In genomic region chr4:73080789-73081188, GRCh38 we compare ENCODE assay signal across 15 cellular contexts. TPM values are rescaled to one million over a fixed set of nuclear protein-coding genes. Genes with fewer than 3 reads are reported as not detected.
A peak's percentile ranks its signal among the peaks of the same experiment; 100 is the strongest.
DNase-seq lines count a peak whose midpoint lies in the region; ATAC-seq and TF ChIP-seq lines count a peak whose summit lies in the region.
"Had no signal": no experiment of that assay in that cellular context is flagged by ENCODE, and none has a peak within 500 bp of the region (broad histone marks: within the 10 kb centered on the region; RNA-seq: fewer than 3 reads in every experiment).

No MANE protein-coding gene starts in this region.

- H3K27me3 ChIP-seq in CD4-positive, alpha-beta T cell (ENCODE audit: control insufficient read depth, insufficient read depth, low read length) = no peaks in the 10 kb centered on the region
- no peaks in the 10 kb centered on the region for H3K27me3 ChIP-seq in mesenchymal stem cell (ENCODE audit: control insufficient read depth in 1 of 2, insufficient read depth in 1 of 2, low read length in 2 of 2)
- H3K27me3 ChIP-seq: colonic mucosa, esophagus squamous epithelium, sigmoid colon had no signal

- H2BK15ac ChIP-seq in mesenchymal stem cell (ENCODE audit: low read depth, poor library complexity, severe bottlenecking) = no peak overlapping the region

- H4K8ac ChIP-seq in mesenchymal stem cell (ENCODE audit: low read length) = peak overlapping the region; percentile 28

- no peak overlapping the region for H2BK12ac ChIP-seq in mesenchymal stem cell (ENCODE audit: low read length in 2 of 2)

- H3K9ac ChIP-seq in mesenchymal stem cell (ENCODE audit: low read length) = peak overlapping the region; percentile 7

- H3K23ac ChIP-seq in mesenchymal stem cell (ENCODE audit: low read length in 2 of 2) = no peak overlapping the region

- no peak overlapping the region for H2BK120ac ChIP-seq in mesenchymal stem cell (ENCODE audit: low read depth, low read length)

- peaks cover 12% of the 10 kb centered on the region for H3K4me1 Mint-ChIP-seq in CD4-positive, alpha-beta T cell (ENCODE audit: low read depth)
- H3K4me1 Mint-ChIP-seq in activated T-helper 2 cell treated with anti-CD3 and anti-CD28 coated beads, Interferon-gamma antibody, Interleukin-2, Interleukin-4, amounts not matched to agents 10 μg/mL and 5 μg/mL and 100 μg/mL, durations not matched to agents 14 hours and 24 hours and 36 hours (ENCODE audit: low read depth) = peaks cover 11% of the 10 kb centered on the region
- H3K4me1 Mint-ChIP-seq: neural crest cell had no signal

- no peaks in the 10 kb centered on the region for H3K27me3 Mint-ChIP-seq in CD4-positive, alpha-beta T cell
- H3K27me3 Mint-ChIP-seq in activated T-helper 2 cell treated with anti-CD3 and anti-CD28 coated beads, Interferon-gamma antibody, Interleukin-2, Interleukin-4, amounts not matched to agents 10 μg/mL and 5 μg/mL and 100 μg/mL, durations not matched to agents 14 hours and 24 hours and 36 hours (ENCODE audit: low read depth) = no peaks in the 10 kb centered on the region
- H3K27me3 Mint-ChIP-seq: stimulated activated naive CD8-positive, alpha-beta T cell treated with anti-CD3 and anti-CD28 coated beads, Interleukin-15, amount 100 ng/mL, for 72 hours had no signal

- CTCF ChIA-PET in CD4-positive, alpha-beta T cell (lab: Charles Lee) = interaction anchor here (0.9 kb wide), 1 partner anchor 28 kb away, joined by 3 read pairs; no protein-coding TSS in a partner anchor

- H3K4me2 ChIP-seq in mesenchymal stem cell (ENCODE audit: low read length, poor library complexity, severe bottlenecking) = no peak overlapping the region

- peak overlapping the region; percentile 50 for H3K27ac Mint-ChIP-seq in CD4-positive, alpha-beta T cell
- peak overlapping the region; percentile 49 for H3K27ac Mint-ChIP-seq in activated T-helper 2 cell treated with anti-CD3 and anti-CD28 coated beads, Interferon-gamma antibody, Interleukin-2, Interleukin-4, amounts not matched to agents 10 μg/mL and 5 μg/mL and 100 μg/mL, durations not matched to agents 14 hours and 24 hours and 36 hours

- no peak overlapping the region for H2BK5ac ChIP-seq in mesenchymal stem cell (ENCODE audit: low read depth, low read length, poor library complexity, severe bottlenecking)

- H3K36me3 ChIP-seq in mesenchymal stem cell (ENCODE audit: control insufficient read depth in 1 of 2, insufficient read depth in 2 of 2, low read depth in 1 of 2, low read length in 2 of 2) = peaks cover 20 to 83% of the 10 kb centered on the region in 2 experiments

- no peak overlapping the region for H3K27ac ChIP-seq in CD4-positive, alpha-beta T cell (ENCODE audit: low read depth, low read length)
- no peak overlapping the region for H3K27ac ChIP-seq in mesenchymal stem cell (ENCODE audit: low read length, poor library complexity, severe bottlenecking)
- H3K27ac ChIP-seq: colonic mucosa, esophagus squamous epithelium, sigmoid colon had no signal

- no peak overlapping the region for H2AK5ac ChIP-seq in mesenchymal stem cell (ENCODE audit: low read length, severe bottlenecking)

- no peak overlapping the region for H3K18ac ChIP-seq in mesenchymal stem cell (ENCODE audit: low read depth in 1 of 2, low read length in 2 of 2)

- POLR2A ChIA-PET in CD4-positive, alpha-beta T cell (lab: Charles Lee) = interaction anchor here (1.3 kb wide), 1 partner anchor 11 kb away, joined by 4 read pairs; no protein-coding TSS in a partner anchor

- TF ChIP-seq CTCF in CD4-positive, alpha-beta T cell (IDR thresholded peaks at IDR 0.05) = no peak

- ATAC-seq in CD4-positive, alpha-beta T cell (ENCODE audit: poor library complexity) = no peak
- peak; percentile 85 for ATAC-seq in GM19351 (IDR thresholded peaks at IDR 0.05; ENCODE audit: unreplicated experiment)
- ATAC-seq in HG03571 (IDR thresholded peaks at IDR 0.05; ENCODE audit: unreplicated experiment) = no peak
- ATAC-seq in HG02981 (IDR thresholded peaks at IDR 0.05; ENCODE audit: unreplicated experiment) = no peak
- ATAC-seq in GM21528 (IDR thresholded peaks at IDR 0.05; ENCODE audit: low FRiP score, unreplicated experiment) = no peak
- ATAC-seq: stimulated activated naive CD8-positive, alpha-beta T cell treated with anti-CD3 and anti-CD28 coated beads, Interleukin-15, amount 100 ng/mL, for 72 hours had no signal

- H3K9me3 ChIP-seq in CD4-positive, alpha-beta T cell (ENCODE audit: control insufficient read depth, low read length) = no peaks in the 10 kb centered on the region
- H3K9me3 ChIP-seq in mesenchymal stem cell (ENCODE audit: control insufficient read depth, low read length) = no peaks in the 10 kb centered on the region
- H3K9me3 ChIP-seq: colonic mucosa, esophagus squamous epithelium, sigmoid colon had no signal

- WGBS in mesenchymal stem cell = 92% methylated on average over 3 of the region's 3 CpGs

- H3K4ac ChIP-seq in mesenchymal stem cell (ENCODE audit: low read depth in 1 of 2, low read length in 2 of 2) = no peak overlapping the region

- no peak for DNase-seq in CD4-positive, alpha-beta T cell
- DNase-seq in activated T-helper 2 cell treated with anti-CD3 and anti-CD28 coated beads, Interferon-gamma antibody, Interleukin-2, Interleukin-4, amounts not matched to agents 10 μg/mL and 5 μg/mL and 100 μg/mL, durations not matched to agents 14 hours and 24 hours and 36 hours (ENCODE audit: low spot score) = no peak
- DNase-seq in mesenchymal stem cell = no peak
- DNase-seq: colonic mucosa; esophagus squamous epithelium; H7; MM.1S; NCI-H2081 treated with DMSO at 0.1 percent for 48 hours; sigmoid colon; stimulated activated naive CD8-positive, alpha-beta T cell treated with anti-CD3 and anti-CD28 coated beads, Interleukin-15, amount 100 ng/mL, for 72 hours had no signal

- H4K91ac ChIP-seq in mesenchymal stem cell (ENCODE audit: low read length) = no peak overlapping the region

- no peaks in the 10 kb centered on the region for H3K4me1 ChIP-seq in mesenchymal stem cell (ENCODE audit: control insufficient read depth, insufficient read depth, low read depth, low read length)
- H3K4me1 ChIP-seq: colonic mucosa, sigmoid colon had no signal

- no peak overlapping the region for H3K14ac ChIP-seq in mesenchymal stem cell (ENCODE audit: low read length in 2 of 2)

- peaks cover 19% of the 10 kb centered on the region for H3K79me1 ChIP-seq in mesenchymal stem cell (replicated peaks; ENCODE audit: low read length, poor library complexity, severe bottlenecking)

- intact Hi-C loops in CD4-positive, alpha-beta T cell (cut with DNase I, micrococcal nuclease) = no loop called here
- intact Hi-C loops in activated T-helper 2 cell treated with anti-CD3 and anti-CD28 coated beads, Interferon-gamma antibody, Interleukin-2, Interleukin-4, amounts not matched to agents 10 μg/mL and 5 μg/mL and 100 μg/mL, durations not matched to agents 14 hours and 24 hours and 36 hours (cut with micrococcal nuclease) = no loop called here

- no peak overlapping the region for H3K4me3 Mint-ChIP-seq in CD4-positive, alpha-beta T cell
- H3K4me3 Mint-ChIP-seq in activated T-helper 2 cell treated with anti-CD3 and anti-CD28 coated beads, Interferon-gamma antibody, Interleukin-2, Interleukin-4, amounts not matched to agents 10 μg/mL and 5 μg/mL and 100 μg/mL, durations not matched to agents 14 hours and 24 hours and 36 hours (ENCODE audit: low read depth) = no peak overlapping the region
- H3K4me3 Mint-ChIP-seq: neural crest cell; stimulated activated naive CD8-positive, alpha-beta T cell treated with anti-CD3 and anti-CD28 coated beads, Interleukin-15, amount 100 ng/mL, for 72 hours had no signal

- no peak overlapping the region for H2AFZ ChIP-seq in mesenchymal stem cell (ENCODE audit: low read depth, low read length)

- no peak overlapping the region for H3K4me3 ChIP-seq in mesenchymal stem cell (ENCODE audit: insufficient read depth in 1 of 2, low read depth in 1 of 2, low read length in 2 of 2)
- H3K4me3 ChIP-seq: colonic mucosa, esophagus squamous epithelium, sigmoid colon had no signal

- no peaks in the 10 kb centered on the region for H3K9me3 Mint-ChIP-seq in CD4-positive, alpha-beta T cell
- H3K9me3 Mint-ChIP-seq in activated T-helper 2 cell treated with anti-CD3 and anti-CD28 coated beads, Interferon-gamma antibody, Interleukin-2, Interleukin-4, amounts not matched to agents 10 μg/mL and 5 μg/mL and 100 μg/mL, durations not matched to agents 14 hours and 24 hours and 36 hours = no peaks in the 10 kb centered on the region
- H3K9me3 Mint-ChIP-seq: neural crest cell; stimulated activated naive CD8-positive, alpha-beta T cell treated with anti-CD3 and anti-CD28 coated beads, Interleukin-15, amount 100 ng/mL, for 72 hours had no signal

- peaks cover 71% of the 10 kb centered on the region for H3K36me3 Mint-ChIP-seq in CD4-positive, alpha-beta T cell (ENCODE audit: low read depth)
- peaks cover 65% of the 10 kb centered on the region for H3K36me3 Mint-ChIP-seq in activated T-helper 2 cell treated with anti-CD3 and anti-CD28 coated beads, Interferon-gamma antibody, Interleukin-2, Interleukin-4, amounts not matched to agents 10 μg/mL and 5 μg/mL and 100 μg/mL, durations not matched to agents 14 hours and 24 hours and 36 hours (ENCODE audit: low read depth)

RNA-seq across cellular contexts. Expression of gene COX18, which starts 11.3 kb away (rescaled TPM):
- 1 to 10 TPM; 5.2 to 6.3 TPM for total RNA-seq in CD4-positive, alpha-beta T cell
- 20.9 and 21.3 TPM in 2 replicates for total RNA-seq in activated T-helper 2 cell treated with anti-CD3 and anti-CD28 coated beads, Interferon-gamma antibody, Interleukin-2, Interleukin-4, amounts not matched to agents 10 μg/mL and 5 μg/mL and 100 μg/mL, durations not matched to agents 14 hours and 24 hours and 36 hours
- polyA plus RNA-seq in mesenchymal stem cell (2013, experiment 1 of 2) = 9.6 TPM
- polyA plus RNA-seq in mesenchymal stem cell (2013, experiment 2 of 2) = 9.2 TPM
